ENCODE assay signal across 8 cellular contexts in genomic region chr10:52818019-52818418, GRCh38. TPM values are rescaled to one million over a fixed set of nuclear protein-coding genes. Genes with fewer than 3 reads are reported as not detected.
A peak's percentile ranks its signal among the peaks of the same experiment; 100 is the strongest.
DNase-seq lines count a peak whose midpoint lies in the region; ATAC-seq and TF ChIP-seq lines count a peak whose summit lies in the region.

No MANE protein-coding gene starts in this region.

- H3K4me3 ChIP-seq in dorsolateral prefrontal cortex = no peak overlapping the region

- intact Hi-C loops in dorsolateral prefrontal cortex (cut with DNase I) = no loop called here

- peak in 48 of 56 donors; percentile 15 to 64 (median 38) for TF ChIP-seq CTCF in dorsolateral prefrontal cortex (IDR thresholded peaks at IDR 0.05 in 54 of 56, conservative IDR thresholded peaks at IDR 0.05 in 2 of 56; ENCODE audit: low read depth in 1 of 56, partially characterized antibody in 56 of 56)

- ATAC-seq in GM19043 (IDR thresholded peaks at IDR 0.05; ENCODE audit: low read depth, unreplicated experiment) = peak; percentile 89
- peak; percentile 94 for ATAC-seq in HG03064 (IDR thresholded peaks at IDR 0.05; ENCODE audit: low read depth, unreplicated experiment)

- H3K27ac ChIP-seq in dorsolateral prefrontal cortex = no peak overlapping the region

- H3K27me3 ChIP-seq in dorsolateral prefrontal cortex = peaks cover 0 to 5% (median 0%) of the 10 kb centered on the region in 45 donors

- DNase-seq in DMS153 treated with DMSO at 0.1 percent for 48 hours (lab: John Stamatoyannopoulos, UW; ENCODE audit: unreplicated experiment) (peak; percentile 11), NCI-H510A (lab: John Stamatoyannopoulos, UW) (peak; percentile 1), dorsolateral prefrontal cortex (no peak), non-pigmented ciliary epithelial cell (ENCODE audit: low read depth) (peak; percentile 26), cortex of kidney (lab: John Stamatoyannopoulos, UW) (no peak)
- no peak for DNase-seq in stimulated activated CD4-positive, alpha-beta T cell treated with anti-CD3 and anti-CD28 coated beads, Interleukin-2, amount 100 ng/mL, for 48 hours

RNA-seq across cellular contexts. Expression of gene MBL2, which starts 45.4 kb away (rescaled TPM):
- not detected for total RNA-seq in dorsolateral prefrontal cortex

Comparison
In these comparisons a context has a peak if more than half of its experiments do, and no peak if none do; other contexts are left out.
1. DNase-seq: peak in DMS153 treated with DMSO at 0.1 percent for 48 hours (single experiment), NCI-H510A (single experiment) and non-pigmented ciliary epithelial cell (single experiment); none in dorsolateral prefrontal cortex (0 of 10), cortex of kidney (single experiment) and stimulated activated CD4-positive, alpha-beta T cell treated with anti-CD3 and anti-CD28 coated beads, Interleukin-2, amount 100 ng/mL, for 48 hours (0 of 2).